ENCODE assay signal across 12 cellular contexts in the genomic region with DNA sequence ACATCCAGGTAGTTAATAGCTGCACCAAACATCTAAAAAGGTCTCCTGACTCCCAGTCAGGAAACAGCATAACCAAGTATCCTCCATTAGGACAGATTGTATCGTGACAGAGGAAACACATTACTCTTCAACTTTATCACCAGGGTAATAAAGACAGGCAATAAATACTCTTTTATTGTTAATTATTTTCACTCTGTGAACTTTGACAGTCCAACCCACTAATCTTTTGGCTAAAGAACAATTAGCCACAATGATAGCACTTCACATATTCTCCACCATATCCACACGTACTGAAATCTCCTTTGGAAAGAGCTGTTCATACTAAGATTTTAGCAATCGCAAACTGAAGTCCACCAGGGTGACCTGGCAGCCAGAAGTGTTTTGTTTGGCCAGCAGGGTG. TPM values are rescaled to one million over a fixed set of nuclear protein-coding genes. Genes with fewer than 3 reads are reported as not detected.
DNase-seq lines count a peak whose midpoint lies in the region; TF ChIP-seq lines count a peak whose summit lies in the region.
"Had no signal": no experiment of that assay in that cellular context is flagged by ENCODE, and none has a peak within 500 bp of the region (broad histone marks: within the 10 kb centered on the region; RNA-seq: fewer than 3 reads in every experiment).

No MANE protein-coding gene starts in this region.

- no peak for DNase-seq in HEK293T (ENCODE audit: extremely low spot score)
- DNase-seq in NCI-H69 (lab: John Stamatoyannopoulos, UW), result peak; percentile 40
- no peak for DNase-seq in endodermal cell
- DNase-seq in osteoblast (ENCODE audit: insufficient read length, low spot score, missing footprints), result peak; percentile 46
- DNase-seq in middle frontal gyrus (ENCODE audit: extremely low spot score, low spot score), result no peak
- no peak for DNase-seq in NCI-H446 (lab: John Stamatoyannopoulos, UW)
- no peak for DNase-seq in SHP77 treated with DMSO at 0.1 percent for 48 hours (lab: John Stamatoyannopoulos, UW)
- DNase-seq: CD8-positive, alpha-beta T cell; H9; NCI-H1048; NCI-H748 treated with DMSO at 0.1 percent for 48 hours had no signal

- H3K4me3 ChIP-seq in endodermal cell (ENCODE audit: low read length) (no peak overlapping the region), osteoblast (ENCODE audit: insufficient read depth, low read length) (no peak overlapping the region)

- no peak overlapping the region for H3K9ac ChIP-seq in endodermal cell (ENCODE audit: extremely low read depth, low read length, poor library complexity, severe bottlenecking)

- no peaks in the 10 kb centered on the region for H3K9me3 ChIP-seq in endodermal cell (ENCODE audit: control insufficient read depth, low read length)
- H3K9me3 ChIP-seq in osteoblast (ENCODE audit: low read depth, low read length), result no peaks in the 10 kb centered on the region

- POLR2A ChIA-PET in HEK293T (lab: Yijun Ruan, JAX), result no interaction called here

- H3K79me2 ChIP-seq in osteoblast (ENCODE audit: insufficient read depth, low read length), result peaks cover 91% of the 10 kb centered on the region

- peaks cover 52% of the 10 kb centered on the region for H3K4me1 Mint-ChIP-seq in endodermal cell

- H3K27me3 Mint-ChIP-seq in endodermal cell (ENCODE audit: insufficient read depth), result no peaks in the 10 kb centered on the region
- H3K27me3 Mint-ChIP-seq: B cell had no signal

- H3K4me1 ChIP-seq in endodermal cell (ENCODE audit: control insufficient read depth, insufficient read depth, low read length), result peaks cover 4% of the 10 kb centered on the region
- peaks cover 14% of the 10 kb centered on the region for H3K4me1 ChIP-seq in osteoblast (ENCODE audit: insufficient read depth, low read length)

- no peaks in the 10 kb centered on the region for H3K36me3 Mint-ChIP-seq in endodermal cell (ENCODE audit: low read depth)
- H3K36me3 Mint-ChIP-seq: CD8-positive, alpha-beta T cell had no signal

- CTCF ChIA-PET in HEK293T (lab: Yijun Ruan, JAX), result interaction anchor here (0.5 kb wide), 1 partner anchor 35 kb away, joined by 5 read pairs; no protein-coding TSS in a partner anchor

- 83 to 88% methylated on average over 3 of the region's 3 CpGs for WGBS in endodermal cell (ENCODE audit: insufficient coverage in 1 of 2, insufficient read length in 1 of 2), 2 experiments

- no peak overlapping the region for H3K27ac Mint-ChIP-seq in endodermal cell
- H3K27ac Mint-ChIP-seq: B cell; CD8-positive, alpha-beta T cell; H9 had no signal

- no peaks in the 10 kb centered on the region for H3K9me3 Mint-ChIP-seq in endodermal cell
- H3K9me3 Mint-ChIP-seq: CD8-positive, alpha-beta T cell; H9 had no signal

- peak; percentile 28 for TF ChIP-seq CTCF in endodermal cell (conservative IDR thresholded peaks at IDR 0.05)
- TF ChIP-seq CTCF in osteoblast (IDR thresholded peaks at IDR 0.05; ENCODE audit: extremely low read depth, low read depth, low read length), result no peak

- H2AFZ ChIP-seq in osteoblast (ENCODE audit: low read length), result no peak overlapping the region

- no peak overlapping the region for H3K4me3 Mint-ChIP-seq in endodermal cell
- H3K4me3 Mint-ChIP-seq: B cell; CD8-positive, alpha-beta T cell; H9 had no signal

- H4K20me1 ChIP-seq in osteoblast (ENCODE audit: insufficient read depth, low read length), result no peaks in the 10 kb centered on the region

- H3K36me3 ChIP-seq in endodermal cell (ENCODE audit: control insufficient read depth, insufficient read depth, low read length), result no peaks in the 10 kb centered on the region
- H3K36me3 ChIP-seq in osteoblast (ENCODE audit: insufficient read depth, low read length), result no peaks in the 10 kb centered on the region

- no peak overlapping the region for H3K4me2 ChIP-seq in osteoblast (ENCODE audit: insufficient read depth, low read length)

- no peaks in the 10 kb centered on the region for H3K27me3 ChIP-seq in endodermal cell (ENCODE audit: control insufficient read depth, insufficient read depth, low read length, poor library complexity, severe bottlenecking)
- H3K27me3 ChIP-seq in osteoblast (ENCODE audit: insufficient read depth, low read length), result no peaks in the 10 kb centered on the region

- H3K27ac ChIP-seq in endodermal cell (ENCODE audit: low read depth, low read length) (no peak overlapping the region), osteoblast (ENCODE audit: low read depth, low read length) (no peak overlapping the region)

TF ChIP-seq in HEK293T, 16 proteins besides CTCF, POLR2A, EP300 and RAD21:
- TF ChIP-seq LEF1 (IDR thresholded peaks at IDR 0.05; ENCODE audit: borderline replicate concordance), result no peak
- TF ChIP-seq HDGF (IDR thresholded peaks at IDR 0.05; ENCODE audit: borderline replicate concordance), result no peak
- TF ChIP-seq, protein P1, sequence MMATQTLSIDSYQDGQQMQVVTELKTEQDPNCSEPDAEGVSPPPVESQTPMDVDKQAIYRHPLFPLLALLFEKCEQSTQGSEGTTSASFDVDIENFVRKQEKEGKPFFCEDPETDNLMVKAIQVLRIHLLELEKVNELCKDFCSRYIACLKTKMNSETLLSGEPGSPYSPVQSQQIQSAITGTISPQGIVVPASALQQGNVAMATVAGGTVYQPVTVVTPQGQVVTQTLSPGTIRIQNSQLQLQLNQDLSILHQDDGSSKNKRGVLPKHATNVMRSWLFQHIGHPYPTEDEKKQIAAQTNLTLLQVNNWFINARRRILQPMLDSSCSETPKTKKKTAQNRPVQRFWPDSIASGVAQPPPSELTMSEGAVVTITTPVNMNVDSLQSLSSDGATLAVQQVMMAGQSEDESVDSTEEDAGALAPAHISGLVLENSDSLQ (IDR thresholded peaks at IDR 0.05), result peak; percentile 40; the same call in 1 of the 2 replicates
- no peak for TF ChIP-seq ELF4 (IDR thresholded peaks at IDR 0.05)

RNA-seq across cellular contexts. Expression of a gene that starts 46.4 kb away (rescaled TPM):
- 10 to 100 TPM; 14.3 to 17.7 TPM for total RNA-seq in endodermal cell
- 4.1 TPM for polyA plus RNA-seq in endodermal cell (2013, experiment 1 of 2)
- 4.5 TPM for polyA plus RNA-seq in endodermal cell (2013, experiment 2 of 2)
- 16.8 and 21.0 TPM in 2 replicates for total RNA-seq in osteoblast

Comparison
In these comparisons a context has a peak if more than half of its experiments do, and no peak if none do; other contexts are left out.
1. DNase-seq: peak in NCI-H69 (single experiment) and osteoblast (single experiment); none in HEK293T (single experiment), endodermal cell (single experiment), middle frontal gyrus (single experiment), NCI-H446 (0 of 2) and SHP77 treated with DMSO at 0.1 percent for 48 hours (single experiment).